Comparison of ENCODE assay signal across 31 cellular contexts in the genomic region with DNA sequence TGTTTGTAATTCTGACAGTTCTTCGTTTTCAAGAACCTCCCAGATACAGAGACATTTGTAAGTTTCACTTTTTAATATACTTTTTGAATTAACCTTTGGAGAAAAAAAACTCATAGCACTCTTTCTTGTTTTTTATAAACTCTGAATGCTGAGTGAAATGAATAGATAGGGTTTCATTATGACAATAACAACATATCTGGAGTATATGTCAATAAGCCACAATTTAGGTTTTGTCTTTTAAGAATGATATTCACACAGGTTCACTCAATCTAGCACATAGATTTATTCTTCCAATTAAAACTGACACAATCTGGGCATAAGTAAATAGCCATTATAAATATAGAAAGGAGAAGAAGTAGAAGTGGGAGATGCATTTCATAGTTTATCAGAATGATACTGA. TPM values are rescaled to one million over a fixed set of nuclear protein-coding genes. Genes with fewer than 3 reads are reported as not detected.
"Had no signal": no experiment of that assay in that cellular context is flagged by ENCODE, and none has a peak within 500 bp of the region (broad histone marks: within the 10 kb centered on the region; RNA-seq: fewer than 3 reads in every experiment).

No MANE protein-coding gene starts in this region.

- H3K27ac Mint-ChIP-seq: dendritic cell treated with granulocyte-macrophage colony-stimulating factor and Interleukin-4, amounts not matched to agents 40 ng/mL and 50 ng/mL, for 4 days; effector memory CD8-positive, alpha-beta T cell; endodermal cell had no signal

- H3K36me3 ChIP-seq: colonic mucosa, esophagus muscularis mucosa, esophagus squamous epithelium, gastrocnemius medialis, gastroesophageal sphincter, heart left ventricle, heart right ventricle had no signal

- H3K4me3 ChIP-seq: colonic mucosa, coronary artery, dorsolateral prefrontal cortex, esophagus muscularis mucosa, esophagus squamous epithelium, gastrocnemius medialis, gastroesophageal sphincter, heart left ventricle, heart right ventricle had no signal

- H3K4me1 Mint-ChIP-seq: endodermal cell had no signal

- ATAC-seq: effector memory CD8-positive, alpha-beta T cell; esophagus mucosa; foreskin keratinocyte; gastrocnemius medialis; gastroesophageal sphincter; heart left ventricle; heart right ventricle had no signal

- H3K27me3 ChIP-seq: colonic mucosa, esophagus muscularis mucosa, esophagus squamous epithelium, gastrocnemius medialis, gastroesophageal sphincter, heart left ventricle, heart right ventricle had no signal

- H3K27me3 Mint-ChIP-seq: dendritic cell treated with granulocyte-macrophage colony-stimulating factor and Interleukin-4, amounts not matched to agents 40 ng/mL and 50 ng/mL, for 4 days had no signal

- H3K27ac ChIP-seq: colonic mucosa, coronary artery, dorsolateral prefrontal cortex, epithelial cell of prostate, esophagus muscularis mucosa, esophagus squamous epithelium, foreskin keratinocyte, gastrocnemius medialis, gastroesophageal sphincter, heart left ventricle, heart right ventricle had no signal

- H3K4me3 Mint-ChIP-seq: dendritic cell treated with granulocyte-macrophage colony-stimulating factor and Interleukin-4, amounts not matched to agents 40 ng/mL and 50 ng/mL, for 4 days; effector memory CD8-positive, alpha-beta T cell; endodermal cell had no signal

- H3K4me1 ChIP-seq: colonic mucosa, esophagus muscularis mucosa, esophagus squamous epithelium, foreskin keratinocyte, gastrocnemius medialis, gastroesophageal sphincter, heart left ventricle, heart right ventricle had no signal

- DNase-seq: colonic mucosa; cortex of kidney; dermis blood vessel endothelial cell; dorsolateral prefrontal cortex; effector CD4-positive, alpha-beta T cell; effector CD8-positive, alpha-beta T cell; effector memory CD4-positive, alpha-beta T cell; effector memory CD8-positive, alpha-beta T cell; endodermal cell; erythroblast; esophagus squamous epithelium; foreskin fibroblast; foreskin keratinocyte; foreskin melanocyte; gastrocnemius medialis; glutamatergic neuron; head of caudate nucleus; heart left ventricle; heart right ventricle had no signal

- FAIRE-seq: colon, endometrium, endothelial cell of umbilical vein, frontal cortex had no signal

- H3K9me3 ChIP-seq: colonic mucosa, esophagus muscularis mucosa, esophagus squamous epithelium, gastrocnemius medialis had no signal

RNA-seq across cellular contexts. Expression of a gene that starts 21.7 kb away (rescaled TPM):
- total RNA-seq: dermis microvascular lymphatic vessel endothelial cell, fibroblast of villous mesenchyme had no signal
